3 cellular contexts compared by ENCODE assay signal in the genomic region with DNA sequence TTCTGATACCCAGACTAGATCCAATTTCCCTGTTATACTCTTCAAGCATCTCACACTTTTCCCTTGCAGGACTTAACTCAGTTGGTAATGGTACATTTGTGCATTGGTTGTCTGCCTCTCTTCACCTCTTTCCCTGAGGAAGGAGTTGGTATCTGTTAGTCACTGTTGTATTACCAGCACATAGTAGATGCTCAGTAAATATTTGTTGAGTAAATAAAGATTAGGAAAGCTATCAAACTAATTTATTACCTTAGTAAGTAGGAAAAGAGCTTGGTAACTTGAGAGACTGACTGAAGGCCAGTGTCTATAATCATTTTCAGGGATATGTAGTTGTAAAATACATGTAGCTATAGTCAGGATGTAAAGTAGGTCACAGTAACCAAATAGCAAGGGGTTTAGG. TPM values are rescaled to one million over a fixed set of nuclear protein-coding genes. Genes with fewer than 3 reads are reported as not detected.
"Had no signal": no experiment of that assay in that cellular context is flagged by ENCODE, and none has a peak within 500 bp of the region (broad histone marks: within the 10 kb centered on the region; RNA-seq: fewer than 3 reads in every experiment).

No MANE protein-coding gene starts in this region.

RNA-seq across cellular contexts. Expression of gene FBXW10, which starts 53.0 kb away (rescaled TPM):
- total RNA-seq: H7 had no signal
- polyA plus RNA-seq: GM23248, IgD-negative memory B cell had no signal
